Comparison of ENCODE assay signal across 24 cellular contexts in the genomic region with DNA sequence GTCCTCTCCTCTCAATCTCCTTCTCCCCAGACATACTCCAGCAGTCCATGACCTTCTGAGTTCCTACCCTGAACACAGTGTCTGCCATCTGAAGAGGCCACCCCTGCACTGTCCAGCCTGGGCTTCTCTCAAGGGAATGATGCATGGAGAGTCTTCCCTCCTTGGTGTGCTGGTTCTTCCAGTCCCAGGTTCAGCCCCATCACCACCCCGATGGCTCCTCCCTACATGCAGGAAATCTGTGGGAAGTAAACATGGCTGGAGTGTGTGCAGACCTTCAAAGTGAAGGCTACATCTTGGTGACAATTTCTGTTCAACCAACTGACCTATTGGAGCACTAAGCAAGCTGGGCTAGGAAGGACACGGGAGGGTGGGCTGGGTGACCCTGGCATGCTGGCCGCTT.
DNase-seq lines count a peak whose midpoint lies in the region; ATAC-seq, FAIRE-seq and TF ChIP-seq lines count a peak whose summit lies in the region.
"Had no signal": no experiment of that assay in that cellular context is flagged by ENCODE, and none has a peak within 500 bp of the region (broad histone marks: within the 10 kb centered on the region; RNA-seq: fewer than 3 reads in every experiment).

No MANE protein-coding gene starts in this region.

- H2AFZ ChIP-seq in H1 (ENCODE audit: low read length): peak overlapping the region; percentile 77; the same call in 1 of the 2 replicates
- no peak overlapping the region for H2AFZ ChIP-seq in mesenchymal stem cell (ENCODE audit: low read depth, low read length)
- H2AFZ ChIP-seq: GM23248 had no signal

- no peak for TF ChIP-seq EP300 in H1 (IDR thresholded peaks at IDR 0.05; ENCODE audit: borderline replicate concordance in 1 of 2, low read depth in 2 of 2, low read length in 2 of 2)

- TF ChIP-seq CTCF in H1 (IDR thresholded peaks at IDR 0.05; ENCODE audit: control extremely low read depth in 1 of 3, insufficient read depth in 1 of 3, low read depth in 1 of 3, low read length in 3 of 3): no peak
- TF ChIP-seq CTCF in pancreas (IDR thresholded peaks at IDR 0.05): no peak
- TF ChIP-seq CTCF in RWPE1 (conservative IDR thresholded peaks at IDR 0.05; ENCODE audit: low read depth): no peak

- H3K23me2 ChIP-seq in H1 (ENCODE audit: low read depth, low read length): no peaks in the 10 kb centered on the region

- no peak overlapping the region for H3K23ac ChIP-seq in H1 (ENCODE audit: insufficient read length)
- no peak overlapping the region for H3K23ac ChIP-seq in mesenchymal stem cell (ENCODE audit: low read length in 2 of 2)

- H3K4ac ChIP-seq in H1 (replicated peaks; ENCODE audit: insufficient read length, low read depth, low read length) (no peak overlapping the region), mesenchymal stem cell (ENCODE audit: low read depth in 1 of 2, low read length in 2 of 2) (no peak overlapping the region)

- H3K9me3 ChIP-seq in H1 (ENCODE audit: insufficient read depth in 2 of 2, low read depth in 1 of 2, low read length in 1 of 2) (no peaks in the 10 kb centered on the region), mesenchymal stem cell (ENCODE audit: control insufficient read depth, low read length) (no peaks in the 10 kb centered on the region), pancreas (no peaks in the 10 kb centered on the region)
- H3K9me3 ChIP-seq: BE2C; BLaER1 treated with 17β-estradiol and CSF1 and Interleukin-3, amounts not matched to agents 10 nM and 100 nM; HAP-1 had no signal

- H3K79me1 ChIP-seq in H1 (ENCODE audit: low read depth, low read length) (no peaks in the 10 kb centered on the region), mesenchymal stem cell (replicated peaks; ENCODE audit: low read length, poor library complexity, severe bottlenecking) (no peaks in the 10 kb centered on the region)

- no peak for TF ChIP-seq POLR2A in H1 (IDR thresholded peaks at IDR 0.05; ENCODE audit: control extremely low read depth in 1 of 2, low read depth in 2 of 2, low read length in 2 of 2)

- H3K9ac ChIP-seq in H1 (replicated peaks in 1 of 4; ENCODE audit: extremely low read depth in 1 of 4, low read depth in 3 of 4, low read length in 3 of 4): no peak overlapping the region
- no peak overlapping the region for H3K9ac ChIP-seq in mesenchymal stem cell (ENCODE audit: low read length)
- H3K9ac ChIP-seq: BLaER1 treated with 17β-estradiol and CSF1 and Interleukin-3, amounts not matched to agents 10 nM and 100 nM; GM23248 had no signal

- H3K4me1 ChIP-seq in H1 (replicated peaks in 1 of 4; ENCODE audit: control insufficient read depth in 3 of 4, insufficient read depth in 4 of 4, low read length in 3 of 4) (peaks cover 2 to 6% (median 4%) of the 10 kb centered on the region in 4 experiments; a peak in 3 of 7 replicates), mesenchymal stem cell (ENCODE audit: control insufficient read depth, insufficient read depth, low read depth, low read length) (peaks cover 2% of the 10 kb centered on the region), pancreas (peaks cover 21 to 34% (median 26%) of the 10 kb centered on the region in 3 donors)
- H3K4me1 ChIP-seq: BE2C; BLaER1 treated with 17β-estradiol and CSF1 and Interleukin-3, amounts not matched to agents 10 nM and 100 nM; HAP-1 had no signal

- intact Hi-C loops in pancreas (cut with DNase I): no loop called here

- H3K14ac ChIP-seq in H1 (ENCODE audit: insufficient read length): no peak overlapping the region
- H3K14ac ChIP-seq in mesenchymal stem cell (ENCODE audit: low read length in 2 of 2): no peak overlapping the region

- peak overlapping the region; percentile 49; the same call in 1 of the 2 replicates for H2BK20ac ChIP-seq in H1 (ENCODE audit: low read length)

- POLR2A ChIA-PET in H1 (lab: Charles Lee; ENCODE audit: partially characterized antibody) (interaction anchor here (1.3 to 1.7 kb wide), 2 partner anchors 11 to 14 kb away, joined by 3 to 6 read pairs; no protein-coding TSS in a partner anchor), RWPE1 (lab: Yijun Ruan, JAX; ENCODE audit: low non-redundant PET) (no interaction called here)

- H4K20me1 ChIP-seq in H1 (replicated peaks in 1 of 2; ENCODE audit: control insufficient read depth in 1 of 2, insufficient read depth in 2 of 2, low read length in 2 of 2): no peaks in the 10 kb centered on the region
- H4K20me1 ChIP-seq: BLaER1 treated with 17β-estradiol and CSF1 and Interleukin-3, amounts not matched to agents 10 nM and 100 nM had no signal

- no peaks in the 10 kb centered on the region for H3K79me2 ChIP-seq in H1 (ENCODE audit: control insufficient read depth in 1 of 2, insufficient read depth in 2 of 2, low read length in 2 of 2)

- H3K27ac ChIP-seq in H1 (ENCODE audit: low read depth, low read length) (no peak overlapping the region), mesenchymal stem cell (ENCODE audit: low read length, poor library complexity, severe bottlenecking) (no peak overlapping the region), pancreas (peak overlapping the region; percentile 69 to 83 (median 78)), RWPE1 (no peak overlapping the region)
- H3K27ac ChIP-seq: 22Rv1; BLaER1 treated with 17β-estradiol and CSF1 and Interleukin-3, amounts not matched to agents 10 nM and 100 nM; GM23248 had no signal

- H3K36me3 ChIP-seq in H1 (ENCODE audit: control insufficient read depth in 2 of 4, insufficient read depth in 4 of 4, low read length in 3 of 4): no peaks in the 10 kb centered on the region
- no peaks in the 10 kb centered on the region for H3K36me3 ChIP-seq in mesenchymal stem cell (ENCODE audit: control insufficient read depth in 1 of 2, insufficient read depth in 2 of 2, low read depth in 1 of 2, low read length in 2 of 2)
- H3K36me3 ChIP-seq in pancreas: no peaks in the 10 kb centered on the region
- H3K36me3 ChIP-seq: BE2C; BLaER1 treated with 17β-estradiol and CSF1 and Interleukin-3, amounts not matched to agents 10 nM and 100 nM; HAP-1 had no signal

- H2BK5ac ChIP-seq in H1 (ENCODE audit: low read depth, low read length) (0 out of 2 replicates have a peak overlapping the region, but pooled peaks have one; percentile 2), mesenchymal stem cell (ENCODE audit: low read depth, low read length, poor library complexity, severe bottlenecking) (no peak overlapping the region)

- 0 out of 2 replicates have a peak overlapping the region, but pooled peaks have one; percentile 0 for H2BK12ac ChIP-seq in H1 (ENCODE audit: low read depth, low read length)
- no peak overlapping the region for H2BK12ac ChIP-seq in mesenchymal stem cell (ENCODE audit: low read length in 2 of 2)

- WGBS in H1 (ENCODE audit: extremely low coverage in 1 of 2, insufficient coverage in 1 of 2, insufficient read length in 1 of 2, insufficient replicate concordance in 2 of 2, low coverage in 1 of 2, low lambda C conversion rate in 2 of 2, missing lambda C conversion rate in 1 of 2), 2 experiments: 90% methylated on average over 3 of the region's 3 CpGs; no CpG with 5 or more reads in 1 of the 2 experiments
- 88% methylated on average over 3 of the region's 3 CpGs for WGBS in mesenchymal stem cell
- 34 to 48% methylated on average over 3 of the region's 3 CpGs for WGBS in pancreas, 2 donors

- peak; percentile 53 for DNase-seq in DMS153 (lab: John Stamatoyannopoulos, UW)
- DNase-seq in DMS153 treated with DMSO at 0.1 percent for 48 hours (lab: John Stamatoyannopoulos, UW; ENCODE audit: unreplicated experiment): no peak
- DNase-seq in H1 (ENCODE audit: low read depth in 1 of 2, low spot score in 2 of 2): no peak
- DNase-seq in mesenchymal stem cell: no peak
- peak in 4 of 6 donors; percentile 24 to 44 (median 28) for DNase-seq in pancreas
- DNase-seq in RWPE1 (ENCODE audit: low spot score): no peak
- DNase-seq in NCI-H2081 (lab: John Stamatoyannopoulos, UW): no peak
- DNase-seq in AG08395 (ENCODE audit: low spot score): no peak
- DNase-seq: AML-193; BE2C; CD4-positive, alpha-beta T cell; CD8-positive, alpha-beta memory T cell; DMS 273 treated with DMSO at 0.1 percent for 48 hours; DND-41; GM23248; HFFc6 had no signal

- H2BK15ac ChIP-seq in H1 (ENCODE audit: low read length): peak overlapping the region; percentile 23; the same call in 1 of the 2 replicates
- no peak overlapping the region for H2BK15ac ChIP-seq in mesenchymal stem cell (ENCODE audit: low read depth, poor library complexity, severe bottlenecking)

- no peak overlapping the region for H4K91ac ChIP-seq in H1 (replicated peaks; ENCODE audit: insufficient read length, low read length)
- no peak overlapping the region for H4K91ac ChIP-seq in mesenchymal stem cell (ENCODE audit: low read length)

- H3K56ac ChIP-seq in H1 (replicated peaks; ENCODE audit: insufficient read length, low read depth, low read length): no peak overlapping the region

- no peak overlapping the region for H3K4me2 ChIP-seq in H1 (ENCODE audit: insufficient read depth in 1 of 2, low read depth in 2 of 2, low read length in 2 of 2)
- no peak overlapping the region for H3K4me2 ChIP-seq in mesenchymal stem cell (ENCODE audit: low read length, poor library complexity, severe bottlenecking)
- H3K4me2 ChIP-seq: BLaER1 treated with 17β-estradiol and CSF1 and Interleukin-3, amounts not matched to agents 10 nM and 100 nM had no signal

- H2AK5ac ChIP-seq in H1 (ENCODE audit: low read depth, low read length) (no peak overlapping the region), mesenchymal stem cell (ENCODE audit: low read length, severe bottlenecking) (no peak overlapping the region)

- H3K18ac ChIP-seq in H1 (ENCODE audit: extremely low read depth, low read length): no peak overlapping the region
- H3K18ac ChIP-seq in mesenchymal stem cell (ENCODE audit: low read depth in 1 of 2, low read length in 2 of 2): no peak overlapping the region

- no peak for TF ChIP-seq RAD21 in H1 (IDR thresholded peaks at IDR 0.05 in 1 of 2, conservative IDR thresholded peaks at IDR 0.05 in 1 of 2; ENCODE audit: low read depth in 2 of 2, low read length in 2 of 2)

- peak; percentile 41 to 61 (median 47) for ATAC-seq in pancreas

- no peak overlapping the region for H4K8ac ChIP-seq in H1 (ENCODE audit: extremely low read depth, insufficient read depth, low read length)
- peak overlapping the region; percentile 62 for H4K8ac ChIP-seq in mesenchymal stem cell (ENCODE audit: low read length)

- H3K4me3 ChIP-seq in H1 (ENCODE audit: extremely low read depth in 1 of 4, insufficient read depth in 2 of 4, low read depth in 3 of 4, low read length in 4 of 4): no peak overlapping the region
- no peak overlapping the region for H3K4me3 ChIP-seq in mesenchymal stem cell (ENCODE audit: insufficient read depth in 1 of 2, low read depth in 1 of 2, low read length in 2 of 2)
- peak overlapping the region in 2 of 4 donors; percentile 13 to 21 for H3K4me3 ChIP-seq in pancreas
- H3K4me3 ChIP-seq: BLaER1 treated with 17β-estradiol and CSF1 and Interleukin-3, amounts not matched to agents 10 nM and 100 nM; GM23248; HAP-1 had no signal

- CTCF ChIA-PET in H1 (lab: Charles Lee; ENCODE audit: partially characterized antibody): interaction anchor here (2.1 kb wide), 1 partner anchor 98 kb away, joined by 5 read pairs; no protein-coding TSS in a partner anchor
- CTCF ChIA-PET in RWPE1 (lab: Yijun Ruan, JAX): interaction anchor here (0.7 kb wide), 1 partner anchor 18 kb away, joined by 3 read pairs; no protein-coding TSS in a partner anchor

- no peak overlapping the region for H4K5ac ChIP-seq in H1 (ENCODE audit: insufficient read length, low read depth, low read length)

- FAIRE-seq in H1 (lab: Jason Lieb, UNC): no peak
- FAIRE-seq in pancreas (lab: Jason Lieb, UNC): no peak
- FAIRE-seq: A204.1, D721Med, G401.6, GM12892, H54 had no signal

- no peaks in the 10 kb centered on the region for H3K27me3 ChIP-seq in H1 (replicated peaks in 1 of 4; ENCODE audit: control insufficient read depth in 3 of 4, extremely low read depth in 1 of 4, insufficient read depth in 3 of 4, low read length in 3 of 4)
- H3K27me3 ChIP-seq in mesenchymal stem cell (ENCODE audit: control insufficient read depth in 1 of 2, insufficient read depth in 1 of 2, low read length in 2 of 2): peaks cover 0 to 3% of the 10 kb centered on the region in 2 experiments
- no peaks in the 10 kb centered on the region for H3K27me3 ChIP-seq in pancreas
- H3K27me3 ChIP-seq: BE2C; BLaER1 treated with 17β-estradiol and CSF1 and Interleukin-3, amounts not matched to agents 10 nM and 100 nM had no signal

- no peak overlapping the region for H2BK120ac ChIP-seq in H1 (replicated peaks; ENCODE audit: low read depth, low read length)
- peak overlapping the region; percentile 11 for H2BK120ac ChIP-seq in mesenchymal stem cell (ENCODE audit: low read depth, low read length)

Comparison
In these comparisons a context has a peak if more than half of its experiments do, and no peak if none do; other contexts are left out.
1. DNase-seq: peak in DMS153 (single experiment) and pancreas (4 of 6); none in DMS153 treated with DMSO at 0.1 percent for 48 hours (single experiment), H1 (0 of 2), mesenchymal stem cell (single experiment), RWPE1 (single experiment), NCI-H2081 (0 of 2) and AG08395 (single experiment).
2. H3K27ac ChIP-seq: peak in pancreas (4 of 4); none in H1 (single experiment), mesenchymal stem cell (single experiment) and RWPE1 (single experiment).